ENCODE assay signal across 1 cellular context in genomic region chr13:24630851-24631341, GRCh38.
TF ChIP-seq lines count a peak whose summit lies in the region.

No MANE protein-coding gene starts in this region.

TF ChIP-seq in K562, 482 proteins besides CTCF, POLR2A, EP300 and RAD21 (continued from another document and continues in another):
- TF ChIP-seq, protein P1, sequence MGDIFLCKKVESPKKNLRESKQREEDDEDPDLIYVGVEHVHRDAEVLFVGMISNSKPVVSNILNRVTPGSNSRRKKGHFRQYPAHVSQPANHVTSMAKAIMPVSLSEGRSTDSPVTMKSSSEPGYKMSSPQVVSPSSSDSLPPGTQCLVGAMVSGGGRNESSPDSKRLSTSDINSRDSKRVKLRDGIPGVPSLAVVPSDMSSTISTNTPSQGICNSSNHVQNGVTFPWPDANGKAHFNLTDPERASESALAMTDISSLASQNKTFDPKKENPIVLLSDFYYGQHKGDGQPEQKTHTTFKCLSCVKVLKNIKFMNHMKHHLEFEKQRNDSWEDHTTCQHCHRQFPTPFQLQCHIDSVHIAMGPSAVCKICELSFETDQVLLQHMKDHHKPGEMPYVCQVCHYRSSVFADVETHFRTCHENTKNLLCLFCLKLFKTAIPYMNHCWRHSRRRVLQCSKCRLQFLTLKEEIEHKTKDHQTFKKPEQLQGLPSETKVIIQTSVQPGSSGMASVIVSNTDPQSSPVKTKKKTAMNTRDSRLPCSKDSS (IDR thresholded peaks at IDR 0.05; ENCODE audit: low read depth, partially characterized antibody): no peak
- TF ChIP-seq RFX7 (CRISPR knock-in tag; IDR thresholded peaks at IDR 0.05) (no peak), C11orf30 (IDR thresholded peaks at IDR 0.05; ENCODE audit: low read depth) (peak; percentile 45; the same call in 1 of the 2 replicates), PYGO2 (tag; IDR thresholded peaks at IDR 0.05) (peak; percentile 58; the same call in 1 of the 2 replicates), IFI16 (CRISPR knock-in tag; IDR thresholded peaks at IDR 0.05) (no peak), ZNF324 (CRISPR knock-in tag; IDR thresholded peaks at IDR 0.05) (no peak), ZNF23 (CRISPR knock-in tag; IDR thresholded peaks at IDR 0.05) (no peak), FOXA1 (IDR thresholded peaks at IDR 0.05; ENCODE audit: borderline replicate concordance) (no peak), SETDB1 (IDR thresholded peaks at IDR 0.05; ENCODE audit: low read length) (no peak), PHF20 (IDR thresholded peaks at IDR 0.05; ENCODE audit: partially characterized antibody) (no peak), MEF2D (tag; conservative IDR thresholded peaks at IDR 0.05; ENCODE audit: low read depth) (0 out of 2 replicates have a peak, but pooled peaks have one; percentile 27), MGA (IDR thresholded peaks at IDR 0.05) (no peak), GABPB1 (CRISPR knock-in tag; IDR thresholded peaks at IDR 0.05) (no peak), FOXP4 (CRISPR knock-in tag; IDR thresholded peaks at IDR 0.05; ENCODE audit: borderline replicate concordance) (no peak), AFF4 (CRISPR knock-in tag; IDR thresholded peaks at IDR 0.05) (no peak), NR4A1 (CRISPR knock-in tag; IDR thresholded peaks at IDR 0.05) (no peak), NR4A1 (tag; IDR thresholded peaks at IDR 0.05) (peak; percentile 71), ZNF140 (CRISPR knock-in tag; IDR thresholded peaks at IDR 0.05) (no peak), SRSF1 (IDR thresholded peaks at IDR 0.05; ENCODE audit: low read depth, low read length) (no peak), ZNF12 (CRISPR knock-in tag; IDR thresholded peaks at IDR 0.05) (no peak), NELFE (IDR thresholded peaks at IDR 0.05; ENCODE audit: insufficient read depth, insufficient read length) (no peak), RREB1 (CRISPR knock-in tag; IDR thresholded peaks at IDR 0.05) (no peak), ZNF217 (CRISPR knock-in tag; IDR thresholded peaks at IDR 0.05) (no peak), ZZZ3 (IDR thresholded peaks at IDR 0.05) (no peak)
- TF ChIP-seq, protein P2, sequence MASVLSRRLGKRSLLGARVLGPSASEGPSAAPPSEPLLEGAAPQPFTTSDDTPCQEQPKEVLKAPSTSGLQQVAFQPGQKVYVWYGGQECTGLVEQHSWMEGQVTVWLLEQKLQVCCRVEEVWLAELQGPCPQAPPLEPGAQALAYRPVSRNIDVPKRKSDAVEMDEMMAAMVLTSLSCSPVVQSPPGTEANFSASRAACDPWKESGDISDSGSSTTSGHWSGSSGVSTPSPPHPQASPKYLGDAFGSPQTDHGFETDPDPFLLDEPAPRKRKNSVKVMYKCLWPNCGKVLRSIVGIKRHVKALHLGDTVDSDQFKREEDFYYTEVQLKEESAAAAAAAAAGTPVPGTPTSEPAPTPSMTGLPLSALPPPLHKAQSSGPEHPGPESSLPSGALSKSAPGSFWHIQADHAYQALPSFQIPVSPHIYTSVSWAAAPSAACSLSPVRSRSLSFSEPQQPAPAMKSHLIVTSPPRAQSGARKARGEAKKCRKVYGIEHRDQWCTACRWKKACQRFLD (CRISPR knock-in tag; IDR thresholded peaks at IDR 0.05): no peak
- TF ChIP-seq, protein P3, sequence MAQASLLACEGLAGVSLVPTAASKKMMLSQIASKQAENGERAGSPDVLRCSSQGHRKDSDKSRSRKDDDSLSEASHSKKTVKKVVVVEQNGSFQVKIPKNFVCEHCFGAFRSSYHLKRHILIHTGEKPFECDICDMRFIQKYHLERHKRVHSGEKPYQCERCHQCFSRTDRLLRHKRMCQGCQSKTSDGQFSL (CRISPR knock-in tag; IDR thresholded peaks at IDR 0.05): no peak
- TF ChIP-seq, protein P3 (tag; IDR thresholded peaks at IDR 0.05): no peak
